18 cellular contexts compared by ENCODE assay signal in genomic region chr1:40045766-40046165, GRCh38. TPM values are rescaled to one million over a fixed set of nuclear protein-coding genes. Genes with fewer than 3 reads are reported as not detected.
A peak's percentile ranks its signal among the peaks of the same experiment; 100 is the strongest.
DNase-seq lines count a peak whose midpoint lies in the region; ATAC-seq and TF ChIP-seq lines count a peak whose summit lies in the region.
"Had no signal": no experiment of that assay in that cellular context is flagged by ENCODE, and none has a peak within 500 bp of the region (broad histone marks: within the 10 kb centered on the region; RNA-seq: fewer than 3 reads in every experiment).

No MANE protein-coding gene starts in this region.

- POLR2A ChIA-PET in CD4-positive, alpha-beta memory T cell (lab: Charles Lee; ENCODE audit: partially characterized antibody): interaction anchor here (4.1 kb wide), 1 partner anchor 15 kb away, joined by 14 read pairs; no protein-coding TSS in a partner anchor

- H3K9me3 Mint-ChIP-seq in CD14-positive monocyte (peaks cover 0 to 2% (median 0%) of the 10 kb centered on the region in 7 donors), memory B cell (no peaks in the 10 kb centered on the region)
- H3K9me3 Mint-ChIP-seq in CD4-positive, alpha-beta memory T cell: no peaks in the 10 kb centered on the region
- H3K9me3 Mint-ChIP-seq in activated naive CD8-positive, alpha-beta T cell (ENCODE audit: low read depth): no peaks in the 10 kb centered on the region

- H3K27me3 ChIP-seq in CD4-positive, alpha-beta memory T cell (ENCODE audit: insufficient read depth, low read length): no peaks in the 10 kb centered on the region
- H3K27me3 ChIP-seq: cardiac muscle cell had no signal

- H3K9me3 ChIP-seq in CD4-positive, alpha-beta memory T cell (ENCODE audit: control insufficient read depth in 1 of 2, low read length in 2 of 2): no peaks in the 10 kb centered on the region
- H3K9me3 ChIP-seq: prostate gland had no signal

- no peak overlapping the region for H3K27ac ChIP-seq in CD4-positive, alpha-beta memory T cell (ENCODE audit: low read depth, low read length)
- H3K27ac ChIP-seq: cardiac muscle cell, prostate gland had no signal

- no peak for DNase-seq in CD14-positive monocyte (ENCODE audit: low spot score)
- DNase-seq in CD4-positive, alpha-beta memory T cell: no peak
- no peak for DNase-seq in memory B cell (ENCODE audit: low spot score in 2 of 2)
- DNase-seq in NCI-H2107 treated with DMSO at 0.1 percent for 48 hours (lab: John Stamatoyannopoulos, UW; ENCODE audit: unreplicated experiment): no peak
- no peak for DNase-seq in hippocampal formation (lab: John Stamatoyannopoulos, UW)
- DNase-seq: activated gamma-delta T cell treated with Interleukin-2 at 50 U/mL for 16 hours; DMS53; effector CD8-positive, alpha-beta T cell; HCEC 1CT; NCI-H1694; NCI-H345; SHP77; stimulated activated naive CD4-positive, alpha-beta T cell had no signal

- TF ChIP-seq CTCF in CD14-positive monocyte (IDR thresholded peaks at IDR 0.05): no peak

- H3K36me3 Mint-ChIP-seq in CD14-positive monocyte (peaks cover 35 to 57% of the 10 kb centered on the region in 2 donors), memory B cell (peaks cover 30% of the 10 kb centered on the region)
- H3K36me3 Mint-ChIP-seq in CD4-positive, alpha-beta memory T cell: peaks cover 34 to 70% of the 10 kb centered on the region in 2 donors
- H3K36me3 Mint-ChIP-seq in activated naive CD8-positive, alpha-beta T cell: peaks cover 31% of the 10 kb centered on the region

- H3K27ac Mint-ChIP-seq in CD14-positive monocyte (peak overlapping the region; percentile 15 to 83 (median 75)), memory B cell (peak overlapping the region; percentile 31)
- H3K27ac Mint-ChIP-seq in CD4-positive, alpha-beta memory T cell: peak overlapping the region; percentile 72 to 92 (median 84)
- peak overlapping the region; percentile 82 for H3K27ac Mint-ChIP-seq in activated naive CD8-positive, alpha-beta T cell

- CTCF ChIA-PET in CD4-positive, alpha-beta memory T cell (lab: Charles Lee; ENCODE audit: partially characterized antibody): interaction anchor here (1.0 to 2.1 kb wide), 3 partner anchors 10 to 31 kb away, joined by 5 to 6 read pairs (median 6); no protein-coding TSS in a partner anchor

- H3K4me1 Mint-ChIP-seq in CD14-positive monocyte: peaks cover 87% of the 10 kb centered on the region
- H3K4me1 Mint-ChIP-seq in CD4-positive, alpha-beta memory T cell: peaks cover 54 to 95% (median 77%) of the 10 kb centered on the region in 4 donors
- H3K4me1 Mint-ChIP-seq in activated naive CD8-positive, alpha-beta T cell (ENCODE audit: low read depth): peaks cover 80% of the 10 kb centered on the region
- peaks cover 51% of the 10 kb centered on the region for H3K4me1 Mint-ChIP-seq in memory B cell

- intact Hi-C loops in CD14-positive monocyte (cut with micrococcal nuclease): no loop called here
- intact Hi-C loops in CD4-positive, alpha-beta memory T cell (cut with micrococcal nuclease): no loop called here

- H3K4me3 ChIP-seq in CD4-positive, alpha-beta memory T cell (ENCODE audit: low read length in 2 of 2): no peak overlapping the region
- H3K4me3 ChIP-seq: cardiac muscle cell, prostate gland had no signal

- ATAC-seq in memory B cell (ENCODE audit: low read depth): no peak
- ATAC-seq in HG02623 (IDR thresholded peaks at IDR 0.05; ENCODE audit: unreplicated experiment): no peak
- no peak for ATAC-seq in HG03097 (IDR thresholded peaks at IDR 0.05; ENCODE audit: low FRiP score, unreplicated experiment)

- peaks cover 0 to 1% (median 0%) of the 10 kb centered on the region in 3 donors for H3K27me3 Mint-ChIP-seq in CD14-positive monocyte (ENCODE audit: low read depth in 3 of 3)
- no peaks in the 10 kb centered on the region for H3K27me3 Mint-ChIP-seq in CD4-positive, alpha-beta memory T cell
- H3K27me3 Mint-ChIP-seq in activated naive CD8-positive, alpha-beta T cell: no peaks in the 10 kb centered on the region
- no peaks in the 10 kb centered on the region for H3K27me3 Mint-ChIP-seq in memory B cell

- H3K36me3 ChIP-seq in CD4-positive, alpha-beta memory T cell (ENCODE audit: insufficient read depth, low read length): peaks cover 7% of the 10 kb centered on the region
- H3K36me3 ChIP-seq: cardiac muscle cell, prostate gland had no signal

- H3K4me1 ChIP-seq in CD4-positive, alpha-beta memory T cell (ENCODE audit: insufficient read depth, low read length): peaks cover 92% of the 10 kb centered on the region

- peak overlapping the region; percentile 20 to 69 for H3K4me3 Mint-ChIP-seq in CD14-positive monocyte
- H3K4me3 Mint-ChIP-seq in CD4-positive, alpha-beta memory T cell: peak overlapping the region; percentile 51 to 96 (median 83)
- H3K4me3 Mint-ChIP-seq in activated naive CD8-positive, alpha-beta T cell: peak overlapping the region; percentile 82
- peak overlapping the region; percentile 63 for H3K4me3 Mint-ChIP-seq in memory B cell

RNA-seq across cellular contexts. Expression of gene CAP1, which starts 5.2 kb away (rescaled TPM):
- polyA plus RNA-seq in CD14-positive monocyte: 100 to 1,000 TPM; 876 to 941 TPM
- total RNA-seq in CD4-positive, alpha-beta memory T cell: 100 to 1,000 TPM; 285 to 305 TPM
- 100 to 1,000 TPM; 629 to 725 TPM for polyA plus RNA-seq in CD4-positive, alpha-beta memory T cell

RNA-seq across cellular contexts. Expression of gene PPT1, which starts 51.3 kb away (rescaled TPM):
- 1,000 to 10,000 TPM in 1 of 2 donors, 100 to 1,000 TPM in 1; 658 to 1,143 TPM for polyA plus RNA-seq in CD14-positive monocyte
- 10 to 100 TPM; 56.7 to 64.8 TPM for total RNA-seq in CD4-positive, alpha-beta memory T cell
- 100 to 1,000 TPM; 175 to 292 TPM for polyA plus RNA-seq in CD4-positive, alpha-beta memory T cell

Comparison
In these comparisons a context has a peak if more than half of its experiments do, and no peak if none do; other contexts are left out.
1. H3K27ac Mint-ChIP-seq: peak in every context shown above with its lines; median percentile 84 in CD4-positive, alpha-beta memory T cell; 82 in activated naive CD8-positive, alpha-beta T cell; 75 in CD14-positive monocyte; 31 in memory B cell.